In the genomic region with DNA sequence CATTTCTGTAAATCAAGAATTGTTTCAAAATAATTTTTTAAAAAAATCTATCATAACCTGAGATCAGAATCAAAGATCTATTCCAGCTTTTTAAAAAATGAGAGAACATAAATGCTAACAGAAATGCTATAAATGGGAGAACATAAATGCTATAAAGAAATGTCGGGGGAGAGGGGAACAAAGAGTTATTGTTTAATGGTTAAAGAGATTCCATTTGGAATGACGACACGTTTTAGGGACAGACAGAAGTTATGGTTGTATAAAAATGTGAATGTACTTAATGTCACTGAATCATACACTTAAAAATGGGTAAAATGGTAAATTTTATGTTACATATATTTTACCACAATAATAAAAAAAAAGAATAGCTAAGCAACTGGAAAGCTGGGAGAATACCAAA, we compare ENCODE assay signal across 23 cellular contexts.
"Had no signal": no experiment of that assay in that cellular context is flagged by ENCODE, and none has a peak within 500 bp of the region (broad histone marks: within the 10 kb centered on the region; RNA-seq: fewer than 3 reads in every experiment).

No MANE protein-coding gene starts in this region.

- DNase-seq: cerebellar nuclear complex; effector memory CD8-positive, alpha-beta T cell; heart left ventricle; left colon; left ventricle myocardium superior; mesendoderm; naive thymus-derived CD4-positive, alpha-beta T cell; ovary; retina; right lobe of liver; stimulated activated CD4-positive, alpha-beta T cell treated with anti-CD3 and anti-CD28 coated beads, Interleukin-1b, Interleukin-23, amount 100 ng/mL, for 48 hours; stimulated activated CD4-positive, alpha-beta T cell treated with anti-CD3 and anti-CD28 coated beads, Interleukin-4, amount 100 ng/mL, for 24 hours; stimulated activated naive B cell treated with anti-CD40 and anti-IgM and Interleukin-4, amounts not matched to agents 10 μg/mL and 1 μg/mL and 100 μg/mL, for 72 hours; stimulated activated naive CD8-positive, alpha-beta T cell treated with anti-CD3 and anti-CD28 coated beads, Interleukin-15, amount 100 ng/mL, for 72 hours; transverse colon had no signal

- H3K9me3 Mint-ChIP-seq: dendritic cell treated with granulocyte-macrophage colony-stimulating factor and Interleukin-4, amounts not matched to agents 40 ng/mL and 50 ng/mL, for 4 days; effector memory CD8-positive, alpha-beta T cell; neural crest cell; stimulated activated naive B cell treated with anti-CD40 and anti-IgM and Interleukin-4, amounts not matched to agents 10 μg/mL and 1 μg/mL and 100 μg/mL, for 72 hours; stimulated activated naive CD8-positive, alpha-beta T cell treated with anti-CD3 and anti-CD28 coated beads, Interleukin-15, amount 100 ng/mL, for 72 hours had no signal

- H3K4me1 Mint-ChIP-seq: stimulated activated naive CD8-positive, alpha-beta T cell treated with anti-CD3 and anti-CD28 coated beads, Interleukin-15, amount 100 ng/mL, for 72 hours had no signal

- H3K27me3 ChIP-seq: esophagus muscularis mucosa, heart left ventricle, ovary, right lobe of liver, transverse colon had no signal

- H3K9me3 ChIP-seq: esophagus muscularis mucosa, heart left ventricle, ovary, prostate gland, right lobe of liver, thoracic aorta, transverse colon had no signal

- H3K27me3 Mint-ChIP-seq: dendritic cell treated with granulocyte-macrophage colony-stimulating factor and Interleukin-4, amounts not matched to agents 40 ng/mL and 50 ng/mL, for 4 days; effector memory CD8-positive, alpha-beta T cell; naive thymus-derived CD4-positive, alpha-beta T cell; stimulated activated naive B cell treated with anti-CD40 and anti-IgM and Interleukin-4, amounts not matched to agents 10 μg/mL and 1 μg/mL and 100 μg/mL, for 72 hours; stimulated activated naive CD8-positive, alpha-beta T cell treated with anti-CD3 and anti-CD28 coated beads, Interleukin-15, amount 100 ng/mL, for 72 hours had no signal

- H3K36me3 ChIP-seq: ovary, prostate gland, right lobe of liver, thoracic aorta, transverse colon had no signal

- H3K27ac Mint-ChIP-seq: dendritic cell treated with granulocyte-macrophage colony-stimulating factor and Interleukin-4, amounts not matched to agents 40 ng/mL and 50 ng/mL, for 4 days; stimulated activated naive B cell treated with anti-CD40 and anti-IgM and Interleukin-4, amounts not matched to agents 10 μg/mL and 1 μg/mL and 100 μg/mL, for 72 hours had no signal

- H3K4me1 ChIP-seq: esophagus muscularis mucosa, prostate gland, right lobe of liver, transverse colon had no signal

- H3K4me3 ChIP-seq: esophagus muscularis mucosa, heart left ventricle, lung, ovary, prostate gland, right lobe of liver, thoracic aorta, transverse colon had no signal

- FAIRE-seq: colon had no signal

- H3K27ac ChIP-seq: epithelial cell of prostate, esophagus muscularis mucosa, heart left ventricle, ovary, prostate gland, right lobe of liver, thoracic aorta, transverse colon had no signal

- ATAC-seq: effector memory CD8-positive, alpha-beta T cell; heart left ventricle; left colon; left ventricle myocardium superior; naive thymus-derived CD4-positive, alpha-beta T cell; right lobe of liver; stimulated activated naive B cell treated with anti-CD40 and anti-IgM and Interleukin-4, amounts not matched to agents 10 μg/mL and 1 μg/mL and 100 μg/mL, for 72 hours; stimulated activated naive CD8-positive, alpha-beta T cell treated with anti-CD3 and anti-CD28 coated beads, Interleukin-15, amount 100 ng/mL, for 72 hours had no signal

- H3K4me3 Mint-ChIP-seq: dendritic cell treated with granulocyte-macrophage colony-stimulating factor and Interleukin-4, amounts not matched to agents 40 ng/mL and 50 ng/mL, for 4 days; effector memory CD8-positive, alpha-beta T cell; naive thymus-derived CD4-positive, alpha-beta T cell; neural crest cell; stimulated activated naive B cell treated with anti-CD40 and anti-IgM and Interleukin-4, amounts not matched to agents 10 μg/mL and 1 μg/mL and 100 μg/mL, for 72 hours; stimulated activated naive CD8-positive, alpha-beta T cell treated with anti-CD3 and anti-CD28 coated beads, Interleukin-15, amount 100 ng/mL, for 72 hours had no signal
